In genomic region chr2:200888719-200889625, GRCh38 we compare ENCODE assay signal across 8 cellular contexts. TPM values are rescaled to one million over a fixed set of nuclear protein-coding genes. Genes with fewer than 3 reads are reported as not detected.
A peak's percentile ranks its signal among the peaks of the same experiment; 100 is the strongest.
DNase-seq lines count a peak whose midpoint lies in the region; ATAC-seq and TF ChIP-seq lines count a peak whose summit lies in the region.

NIF3L1 (plus strand) TSS chr2:200889371; CDS start chr2:200891944, 2,573 bp downstream.
PPIL3 (minus strand) TSS chr2:200889077; CDS start chr2:200887615, 1,462 bp downstream.

- peak within 1 kb of the TSS; percentile 90 for H2AFZ ChIP-seq in DND-41 (ENCODE audit: low read depth, low read length)
- peak within 1 kb of the TSS; percentile 77 for H2AFZ ChIP-seq in GM23338

- peak within 1 kb of the TSS; percentile 100 for H3K27ac Mint-ChIP-seq in GM23338
- H3K27ac Mint-ChIP-seq in naive thymus-derived CD4-positive, alpha-beta T cell: peak within 1 kb of the TSS; percentile 97 to 100 (median 100)
- H3K27ac Mint-ChIP-seq in stimulated activated naive B cell treated with anti-CD40 and anti-IgM and Interleukin-4, amounts not matched to agents 10 μg/mL and 1 μg/mL and 100 μg/mL, for 72 hours: peak within 1 kb of the TSS; percentile 100

- no peaks in the 10 kb centered on the region for H3K9me2 ChIP-seq in GM23338 (ENCODE audit: insufficient read depth)

- peak within 1 kb of the TSS; percentile 97 for H3K4me3 Mint-ChIP-seq in GM23338
- peak within 1 kb of the TSS; percentile 88 to 100 (median 96) for H3K4me3 Mint-ChIP-seq in naive thymus-derived CD4-positive, alpha-beta T cell
- peak within 1 kb of the TSS; percentile 98 to 99 for H3K4me3 Mint-ChIP-seq in stimulated activated naive B cell treated with anti-CD40 and anti-IgM and Interleukin-4, amounts not matched to agents 10 μg/mL and 1 μg/mL and 100 μg/mL, for 72 hours

- H4K20me1 ChIP-seq in DND-41 (ENCODE audit: insufficient read depth, low read length): no peaks in the 10 kb centered on the region
- no peaks in the 10 kb centered on the region for H4K20me1 ChIP-seq in GM23338 (replicated peaks; ENCODE audit: insufficient read depth)

- peak within 1 kb of the TSS; percentile 49 to 74 for H3K4me3 ChIP-seq in DND-41 (ENCODE audit: low read depth in 1 of 2, low read length in 2 of 2)
- H3K4me3 ChIP-seq in GM23338: peak within 1 kb of the TSS; percentile 71
- H3K4me3 ChIP-seq in naive thymus-derived CD4-positive, alpha-beta T cell (ENCODE audit: low read length): peak within 1 kb of the TSS; percentile 83

- peaks cover 15% of the 10 kb centered on the region for H3K27me3 Mint-ChIP-seq in GM23338 (ENCODE audit: insufficient read depth, low read depth, poor library complexity)
- no peaks in the 10 kb centered on the region for H3K27me3 Mint-ChIP-seq in naive thymus-derived CD4-positive, alpha-beta T cell
- no peaks in the 10 kb centered on the region for H3K27me3 Mint-ChIP-seq in stimulated activated naive B cell treated with anti-CD40 and anti-IgM and Interleukin-4, amounts not matched to agents 10 μg/mL and 1 μg/mL and 100 μg/mL, for 72 hours

- H3K27ac ChIP-seq in DND-41 (ENCODE audit: low read length) (peak within 1 kb of the TSS; percentile 91), GM23338 (ENCODE audit: low read depth) (peak within 1 kb of the TSS; percentile 98)
- H3K27ac ChIP-seq in naive thymus-derived CD4-positive, alpha-beta T cell (ENCODE audit: low read depth, low read length): peak within 1 kb of the TSS; percentile 86

- H3K4me1 Mint-ChIP-seq in GM23338: peaks cover 22% of the 10 kb centered on the region
- H3K4me1 Mint-ChIP-seq in naive thymus-derived CD4-positive, alpha-beta T cell: peaks cover 35 to 75% (median 60%) of the 10 kb centered on the region in 7 donors
- peaks cover 21 to 56% of the 10 kb centered on the region in 2 donors for H3K4me1 Mint-ChIP-seq in stimulated activated naive B cell treated with anti-CD40 and anti-IgM and Interleukin-4, amounts not matched to agents 10 μg/mL and 1 μg/mL and 100 μg/mL, for 72 hours

- CTCF ChIA-PET in naive thymus-derived CD4-positive, alpha-beta T cell (lab: Charles Lee): interaction anchor here (0.7 to 1.1 kb wide), 3 partner anchors 30 to 228 kb away, joined by 3 to 4 read pairs (median 3); no protein-coding TSS in a partner anchor

- H3K4me1 ChIP-seq in DND-41 (ENCODE audit: insufficient read depth, low read length) (peaks cover 45% of the 10 kb centered on the region), GM23338 (ENCODE audit: insufficient read depth) (peaks cover 16% of the 10 kb centered on the region)
- H3K4me1 ChIP-seq in naive thymus-derived CD4-positive, alpha-beta T cell (ENCODE audit: control insufficient read depth in 2 of 2, insufficient read depth in 2 of 2, low read length in 2 of 2): peaks cover 23 to 26% of the 10 kb centered on the region in 2 donors

- peak within 1 kb of the TSS; percentile 74 for H3K9ac ChIP-seq in DND-41 (ENCODE audit: low read depth, low read length)

- H3K9me3 ChIP-seq in DND-41 (ENCODE audit: insufficient read depth, low read length, severe bottlenecking): no peaks in the 10 kb centered on the region
- no peaks in the 10 kb centered on the region for H3K9me3 ChIP-seq in naive thymus-derived CD4-positive, alpha-beta T cell (ENCODE audit: control insufficient read depth in 2 of 3, low read length in 3 of 3)

- intact Hi-C loops in naive thymus-derived CD4-positive, alpha-beta T cell (cut with micrococcal nuclease): loop anchor here (1.0 to 5.0 kb wide), 16 partner anchors 12 to 1746 kb away; partner anchors contain the start of genes BZW1 (in 2 of the 2), CFLAR (in 2 of the 2), CLK1 (in 2 of the 2) and HYCC2 (in 2 of the 2)

- H3K4me2 ChIP-seq in DND-41 (ENCODE audit: insufficient read depth, low read length) (peak within 1 kb of the TSS; percentile 63), GM23338 (peak within 1 kb of the TSS; percentile 91)

- H3K36me3 ChIP-seq in DND-41 (ENCODE audit: insufficient read depth, low read length) (peaks cover 33% of the 10 kb centered on the region), GM23338 (ENCODE audit: insufficient read depth) (peaks cover 6% of the 10 kb centered on the region; the same call in 1 of the 2 replicates)
- H3K36me3 ChIP-seq in naive thymus-derived CD4-positive, alpha-beta T cell (ENCODE audit: control insufficient read depth in 2 of 3, insufficient read depth in 3 of 3, low read length in 3 of 3): peaks cover 0 to 11% (median under 1%) of the 10 kb centered on the region in 3 experiments

- H3K79me2 ChIP-seq in DND-41 (ENCODE audit: insufficient read depth, low read length): peaks cover 67% of the 10 kb centered on the region
- H3K79me2 ChIP-seq in GM23338 (replicated peaks; ENCODE audit: insufficient read depth): peaks cover 53% of the 10 kb centered on the region

- ATAC-seq in DND-41 (ENCODE audit: insufficient read depth, low read depth): peak; percentile 84
- ATAC-seq in GM23338: peak; percentile 92
- ATAC-seq in naive thymus-derived CD4-positive, alpha-beta T cell: peak; percentile 89
- peak; percentile 89 to 90 for ATAC-seq in stimulated activated naive B cell treated with anti-CD40 and anti-IgM and Interleukin-4, amounts not matched to agents 10 μg/mL and 1 μg/mL and 100 μg/mL, for 72 hours (replicated peaks)

- no peaks in the 10 kb centered on the region for H3K9me3 Mint-ChIP-seq in GM23338
- peaks cover 0 to 7% (median 0%) of the 10 kb centered on the region in 11 donors for H3K9me3 Mint-ChIP-seq in naive thymus-derived CD4-positive, alpha-beta T cell
- no peaks in the 10 kb centered on the region for H3K9me3 Mint-ChIP-seq in stimulated activated naive B cell treated with anti-CD40 and anti-IgM and Interleukin-4, amounts not matched to agents 10 μg/mL and 1 μg/mL and 100 μg/mL, for 72 hours

- TF ChIP-seq CTCF in DND-41 (IDR thresholded peaks at IDR 0.05; ENCODE audit: borderline replicate concordance, extremely low read depth, low read length, poor library complexity, severe bottlenecking): peak; percentile 33
- TF ChIP-seq CTCF in GM23338 (conservative IDR thresholded peaks at IDR 0.05; ENCODE audit: low read depth in 2 of 2): no peak

- peaks cover 29% of the 10 kb centered on the region for H3K36me3 Mint-ChIP-seq in GM23338 (ENCODE audit: low read depth)
- peaks cover 0 to 25% (median 5%) of the 10 kb centered on the region in 5 donors for H3K36me3 Mint-ChIP-seq in naive thymus-derived CD4-positive, alpha-beta T cell
- peaks cover 21 to 35% of the 10 kb centered on the region in 2 donors for H3K36me3 Mint-ChIP-seq in stimulated activated naive B cell treated with anti-CD40 and anti-IgM and Interleukin-4, amounts not matched to agents 10 μg/mL and 1 μg/mL and 100 μg/mL, for 72 hours

- H3K27me3 ChIP-seq in DND-41 (ENCODE audit: insufficient read depth, low read length, poor library complexity) (no peaks in the 10 kb centered on the region), GM23338 (ENCODE audit: insufficient read depth) (no peaks in the 10 kb centered on the region)
- no peaks in the 10 kb centered on the region for H3K27me3 ChIP-seq in naive thymus-derived CD4-positive, alpha-beta T cell (ENCODE audit: control insufficient read depth in 2 of 2, insufficient read depth in 2 of 2, low read length in 2 of 2)

- POLR2A ChIA-PET in naive thymus-derived CD4-positive, alpha-beta T cell (lab: Charles Lee): interaction anchor here (0.6 to 5.8 kb wide), 33 partner anchors 10 to 917 kb away, joined by 3 to 156 read pairs (median 4); partner anchors contain the start of genes BZW1, CASP8, CDK15 and CFLAR

- H3F3A ChIP-seq in GM23338 (replicated peaks; ENCODE audit: low read depth): peaks cover 5% of the 10 kb centered on the region; the same call in 1 of the 2 replicates

- DNase-seq in DND-41 (peak; percentile 98), GM23338 (ENCODE audit: low spot score) (peak; percentile 100), LHCN-M2 (ENCODE audit: low read depth) (peak; percentile 97), RPMI8226 (peak; percentile 99), fibroblast of gingiva (ENCODE audit: low read depth) (peak; percentile 96)
- peak; percentile 91 to 96 for DNase-seq in activated T-helper 1 cell treated with anti-CD3 and anti-CD28 coated beads, Interleukin-2, amount 50 U/mL, for 16 hours (ENCODE audit: low read depth in 1 of 2, low spot score in 1 of 2)
- peak; percentile 88 to 97 (median 95) for DNase-seq in naive thymus-derived CD4-positive, alpha-beta T cell
- peak; percentile 96 for DNase-seq in stimulated activated naive B cell treated with anti-CD40 and anti-IgM and Interleukin-4, amounts not matched to agents 10 μg/mL and 1 μg/mL and 100 μg/mL, for 72 hours

TF ChIP-seq in GM23338, 12 proteins besides CTCF, POLR2A, EP300 and RAD21 (continues in another document):
- TF ChIP-seq POLR2AphosphoS5 (IDR thresholded peaks at IDR 0.05; ENCODE audit: low read depth) (peak; percentile 74), ETS1 (IDR thresholded peaks at IDR 0.05) (peak; percentile 82; the same call in 1 of the 2 replicates)

RNA-seq across cellular contexts. Expression of gene NIF3L1, which starts in this region (rescaled TPM):
- 53.0 and 63.9 TPM in 2 replicates for total RNA-seq in GM23338 (2014; rRNA removed; shearing (Covaris generic))
- 62.8 and 70.8 TPM in 2 replicates for polyA plus RNA-seq in GM23338 (2016; fragmentation: Nextera tagmentation; extraction: Ambion mirVana)
- 34.5 and 38.3 TPM in 2 replicates for total RNA-seq in LHCN-M2 (2014; rRNA removed)
- polyA plus RNA-seq in LHCN-M2 (2012): 17.3 TPM
- total RNA-seq in naive thymus-derived CD4-positive, alpha-beta T cell: 10 to 100 TPM; 11.5 to 33.9 (median 31.4) TPM
- 10 to 100 TPM; 20.5 to 32.8 TPM for polyA plus RNA-seq in naive thymus-derived CD4-positive, alpha-beta T cell

RNA-seq across cellular contexts. Expression of gene PPIL3, which starts in this region (rescaled TPM):
- 42.9 and 123 TPM in 2 replicates for total RNA-seq in GM23338 (2014; rRNA removed; shearing (Covaris generic))
- polyA plus RNA-seq in GM23338 (2016; fragmentation: Nextera tagmentation; extraction: Ambion mirVana): 42.1 and 54.0 TPM in 2 replicates
- 66.8 and 106 TPM in 2 replicates for total RNA-seq in LHCN-M2 (2014; rRNA removed)
- polyA plus RNA-seq in LHCN-M2 (2012): 30.7 TPM
- total RNA-seq in naive thymus-derived CD4-positive, alpha-beta T cell: 10 to 100 TPM; 28.5 to 69.7 (median 49.1) TPM
- 10 to 100 TPM; 28.3 to 31.5 TPM for polyA plus RNA-seq in naive thymus-derived CD4-positive, alpha-beta T cell

Comparison
In these comparisons a context has a peak if more than half of its experiments do, and no peak if none do; other contexts are left out.
1. Peak in every context shown above with its lines: DNase-seq, ATAC-seq, H3K4me3 ChIP-seq and H3K27ac ChIP-seq.